13 cellular contexts compared by ENCODE assay signal in the genomic region with DNA sequence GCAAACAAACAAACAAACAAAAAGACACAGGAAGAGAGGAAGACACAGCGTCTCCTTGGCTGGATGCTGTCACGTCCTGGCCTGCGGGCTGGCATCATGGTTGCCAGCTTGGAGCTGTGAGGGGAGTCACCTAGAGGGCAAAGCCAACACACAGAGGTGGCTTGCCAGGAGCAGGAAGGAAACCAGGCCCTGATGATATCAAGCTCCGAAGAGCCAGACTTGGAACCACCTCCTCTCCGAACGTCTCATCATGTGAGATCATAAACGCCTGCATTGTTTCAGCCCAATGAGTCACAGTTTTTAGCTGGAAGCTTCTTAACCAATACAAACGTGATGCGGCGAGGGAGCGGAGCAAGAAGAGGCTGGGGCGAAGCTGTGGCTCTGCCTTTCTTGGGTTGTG. TPM values are rescaled to one million over a fixed set of nuclear protein-coding genes. Genes with fewer than 3 reads are reported as not detected.
DNase-seq lines count a peak whose midpoint lies in the region; ATAC-seq and TF ChIP-seq lines count a peak whose summit lies in the region.
"Had no signal": no experiment of that assay in that cellular context is flagged by ENCODE, and none has a peak within 500 bp of the region (broad histone marks: within the 10 kb centered on the region; RNA-seq: fewer than 3 reads in every experiment).

No MANE protein-coding gene starts in this region.

- H3K9me3 ChIP-seq in right cardiac atrium (ENCODE audit: control insufficient read depth, low read length) (no peaks in the 10 kb centered on the region), suprapubic skin (no peaks in the 10 kb centered on the region)
- H3K9me3 ChIP-seq: gastrocnemius medialis, pancreas had no signal

- peaks cover 3% of the 10 kb centered on the region for H3K4me1 ChIP-seq in right cardiac atrium (ENCODE audit: control insufficient read depth, insufficient read depth, low read length)
- H3K4me1 ChIP-seq in suprapubic skin, result peaks cover 35% of the 10 kb centered on the region
- H3K4me1 ChIP-seq: gastrocnemius medialis, pancreas had no signal

- H3K36me3 ChIP-seq in brain microvascular endothelial cell (replicated peaks), result no peaks in the 10 kb centered on the region
- H3K36me3 ChIP-seq in suprapubic skin, result no peaks in the 10 kb centered on the region
- H3K36me3 ChIP-seq: gastrocnemius medialis, pancreas had no signal

- intact Hi-C loops in right cardiac atrium (cut with DNase I), result no loop called here

- WGBS in right cardiac atrium, result 51% methylated on average over 12 of the region's 12 CpGs
- WGBS in suprapubic skin, result 41% methylated on average over 12 of the region's 12 CpGs

- ATAC-seq in right cardiac atrium (peak; percentile 60 to 80), GM21526 (IDR thresholded peaks at IDR 0.05; ENCODE audit: low FRiP score, unreplicated experiment) (no peak)
- ATAC-seq: left lobe of liver had no signal

- no peak for TF ChIP-seq POLR2A in suprapubic skin (IDR thresholded peaks at IDR 0.05)

- TF ChIP-seq CTCF in brain microvascular endothelial cell (IDR thresholded peaks at IDR 0.05; ENCODE audit: low read depth, low read length, missing control alignments), result no peak
- no peak for TF ChIP-seq CTCF in suprapubic skin (IDR thresholded peaks at IDR 0.05)
- TF ChIP-seq CTCF in GM10266 (IDR thresholded peaks at IDR 0.05; ENCODE audit: control insufficient read depth, insufficient read depth, low read depth, missing control alignments), result no peak

- H3K27me3 ChIP-seq in brain microvascular endothelial cell (replicated peaks), result no peaks in the 10 kb centered on the region
- no peaks in the 10 kb centered on the region for H3K27me3 ChIP-seq in right cardiac atrium (ENCODE audit: control insufficient read depth, insufficient read depth)
- H3K27me3 ChIP-seq in suprapubic skin, result no peaks in the 10 kb centered on the region
- H3K27me3 ChIP-seq: pancreas had no signal

- in situ Hi-C loops in brain microvascular endothelial cell (cut with HindIII; ENCODE audit: low pct_ligation_motif_present, low sequenced_read_pairs), result no loop called here

- no peak for TF ChIP-seq EP300 in suprapubic skin (IDR thresholded peaks at IDR 0.05)

- no peak overlapping the region for H3K4me3 ChIP-seq in brain microvascular endothelial cell (ENCODE audit: low read depth, low read length)
- H3K4me3 ChIP-seq in right cardiac atrium (ENCODE audit: low read length), result no peak overlapping the region
- H3K4me3 ChIP-seq in suprapubic skin, result no peak overlapping the region
- H3K4me3 ChIP-seq: gastrocnemius medialis, pancreas had no signal

- H3K27ac ChIP-seq in brain microvascular endothelial cell (no peak overlapping the region), right cardiac atrium (ENCODE audit: low read length) (no peak overlapping the region), suprapubic skin (peak overlapping the region; percentile 76)
- H3K27ac ChIP-seq: gastrocnemius medialis, pancreas had no signal

- DNase-seq in HT-29 (ENCODE audit: low spot score) (peak; percentile 83), brain microvascular endothelial cell (peak; percentile 6), right cardiac atrium (peak in 2 of 3 donors; percentile 43 to 63), suprapubic skin (ENCODE audit: low spot score in 2 of 2) (no peak), NOMO-1 (lab: John Stamatoyannopoulos, UW; ENCODE audit: unreplicated experiment in 2 of 2) (no peak), GM10266 (ENCODE audit: extremely low spot score) (no peak)
- DNase-seq: gastrocnemius medialis; MV-4-11; NCI-H526 treated with DMSO at 0.1 percent for 48 hours; pancreas; stimulated activated CD4-positive, alpha-beta T cell treated with anti-CD3 and anti-CD28 coated beads, Interleukin-4, amount 100 ng/mL, for 4 hours had no signal

RNA-seq across cellular contexts. Expression of a gene that starts 8.7 kb away (rescaled TPM):
- total RNA-seq in HT-29 (2014; rRNA removed; shearing (Covaris generic)), result not detected in 2 replicates
- total RNA-seq in right cardiac atrium, result not detected
- polyA plus RNA-seq in right cardiac atrium, result not detected
- not detected for total RNA-seq in suprapubic skin
- total RNA-seq: gastrocnemius medialis, left lobe of liver had no signal
- polyA plus RNA-seq: pancreas had no signal

RNA-seq across cellular contexts. Expression of a gene that starts 28.4 kb away (rescaled TPM):
- total RNA-seq in HT-29 (2014; rRNA removed; shearing (Covaris generic)), result 0.41 and 1.7 TPM in 2 replicates
- total RNA-seq in right cardiac atrium, result not detected
- polyA plus RNA-seq in right cardiac atrium, result not detected
- total RNA-seq in suprapubic skin, result 10 to 100 TPM; 11.9 to 33.8 (median 16.7) TPM
- total RNA-seq: gastrocnemius medialis, left lobe of liver, pancreas had no signal
- polyA plus RNA-seq: pancreas had no signal

RNA-seq across cellular contexts. Expression of a gene that starts 40.7 kb away (rescaled TPM):
- not detected in 2 replicates for total RNA-seq in HT-29 (2014; rRNA removed; shearing (Covaris generic))
- total RNA-seq in right cardiac atrium (100 to 1,000 TPM in 2 of 4 donors, 10 to 100 TPM in 2; 91.6 to 122 (median 101) TPM), suprapubic skin (1 to 10 TPM in 1 of 4 donors, under 1 TPM in 1, not detected in 2; 0.79 to 4.2 TPM)
- polyA plus RNA-seq in right cardiac atrium, result 165 TPM
- total RNA-seq: gastrocnemius medialis had no signal

Comparison
In these comparisons a context has a peak if more than half of its experiments do, and no peak if none do; other contexts are left out.
1. DNase-seq: peak in HT-29 (single experiment), brain microvascular endothelial cell (single experiment) and right cardiac atrium (2 of 3); none in suprapubic skin (0 of 2), NOMO-1 (0 of 2) and GM10266 (single experiment).
2. RNA of a gene that starts 40.7 kb away (total RNA-seq): 91.6 to 122 TPM in right cardiac atrium; 0.79 to 4.2 TPM in suprapubic skin and not detected in HT-29; every median in the first group is over 10 times any median in the second.